8 cellular contexts compared by ENCODE assay signal in genomic region chr5:151078490-151079262, GRCh38. TPM values are rescaled to one million over a fixed set of nuclear protein-coding genes. Genes with fewer than 3 reads are reported as not detected.
DNase-seq lines count a peak whose midpoint lies in the region; ATAC-seq and TF ChIP-seq lines count a peak whose summit lies in the region.

No MANE protein-coding gene starts in this region.

- H2AFZ ChIP-seq in mammary epithelial cell (ENCODE audit: low read depth, low read length): no peak overlapping the region

- dilution Hi-C loops in mammary epithelial cell (cut with HindIII; ENCODE audit: low sequenced_read_pairs): loop anchor here (25.0 kb wide), 1 partner anchor 534 kb away; no protein-coding TSS in a partner anchor

- CTCF ChIA-PET in mammary epithelial cell (lab: Charles Lee; ENCODE audit: low non-redundant PET): no interaction called here

- no peaks in the 10 kb centered on the region for H3K9me3 Mint-ChIP-seq in T-helper 2 cell treated with Interferon-gamma antibody and Interleukin-4, amounts not matched to agents 5 μg/mL and 100 μg/mL, for 36 hours

- 96% methylated on average over 16 of the region's 16 CpGs for WGBS in mammary epithelial cell (ENCODE audit: low coverage, missing lambda C conversion rate)

- H3K9me3 ChIP-seq in mammary epithelial cell (replicated peaks; ENCODE audit: insufficient read depth, low read length): no peaks in the 10 kb centered on the region

- H3K27me3 ChIP-seq in mammary epithelial cell (ENCODE audit: insufficient read depth, low read length): no peaks in the 10 kb centered on the region

- H3K4me1 Mint-ChIP-seq in T-helper 2 cell treated with Interferon-gamma antibody and Interleukin-4, amounts not matched to agents 5 μg/mL and 100 μg/mL, for 36 hours (ENCODE audit: low read depth): peaks cover 62% of the 10 kb centered on the region

- H4K20me1 ChIP-seq in mammary epithelial cell (ENCODE audit: insufficient read depth, low read length): no peaks in the 10 kb centered on the region

- DNase-seq in T-helper 2 cell treated with Interferon-gamma antibody and Interleukin-4, amounts not matched to agents 5 μg/mL and 100 μg/mL, for 36 hours (ENCODE audit: low spot score): peak; percentile 82
- no peak for DNase-seq in mammary epithelial cell
- DNase-seq in stimulated activated CD4-positive, alpha-beta T cell treated with anti-CD3 and anti-CD28 coated beads, Interleukin-12 subunit alpha, Interleukin-12 subunit beta, amount 100 ng/mL, for 48 hours (ENCODE audit: low read depth in 2 of 3, low spot score in 1 of 3): peak; percentile 63 to 75 (median 70)
- DNase-seq in NCI-H2107 treated with DMSO at 0.1 percent for 48 hours (lab: John Stamatoyannopoulos, UW; ENCODE audit: unreplicated experiment): no peak
- DNase-seq in COR-L47 (lab: John Stamatoyannopoulos, UW): no peak
- no peak for DNase-seq in HCEC 1CT

- peak; percentile 57 for ATAC-seq in GM18502 (IDR thresholded peaks at IDR 0.05; ENCODE audit: poor library complexity, unreplicated experiment)
- peak; percentile 36 for ATAC-seq in HG02763 (IDR thresholded peaks at IDR 0.05; ENCODE audit: unreplicated experiment)

- no peaks in the 10 kb centered on the region for H3K27me3 Mint-ChIP-seq in T-helper 2 cell treated with Interferon-gamma antibody and Interleukin-4, amounts not matched to agents 5 μg/mL and 100 μg/mL, for 36 hours (ENCODE audit: low read depth)

- H3K36me3 ChIP-seq in mammary epithelial cell (ENCODE audit: insufficient read depth, low read length): peaks cover 8% of the 10 kb centered on the region

- in situ Hi-C loops in mammary epithelial cell (cut with MboI; ENCODE audit: low sequenced_read_pairs in 2 of 2): no loop called here

- H3K4me1 ChIP-seq in mammary epithelial cell (ENCODE audit: insufficient read depth, low read length): peaks cover 57% of the 10 kb centered on the region

- H3K27ac ChIP-seq in mammary epithelial cell (ENCODE audit: insufficient read depth, low read depth, low read length): peak overlapping the region; percentile 99

- intact Hi-C loops in mammary epithelial cell (cut with micrococcal nuclease): no loop called here

- H3K4me3 Mint-ChIP-seq in T-helper 2 cell treated with Interferon-gamma antibody and Interleukin-4, amounts not matched to agents 5 μg/mL and 100 μg/mL, for 36 hours: peak overlapping the region; percentile 89

- TF ChIP-seq CTCF in mammary epithelial cell (conservative IDR thresholded peaks at IDR 0.05 in 1 of 2, IDR thresholded peaks at IDR 0.05 in 1 of 2; ENCODE audit: extremely low read depth in 1 of 2, insufficient read depth in 1 of 2, low read depth in 1 of 2, low read length in 2 of 2): no peak

- H3K27ac Mint-ChIP-seq in T-helper 2 cell treated with Interferon-gamma antibody and Interleukin-4, amounts not matched to agents 5 μg/mL and 100 μg/mL, for 36 hours: peak overlapping the region; percentile 93

- H3K36me3 Mint-ChIP-seq in T-helper 2 cell treated with Interferon-gamma antibody and Interleukin-4, amounts not matched to agents 5 μg/mL and 100 μg/mL, for 36 hours (ENCODE audit: low read depth): peaks cover 58% of the 10 kb centered on the region

- peak overlapping the region; percentile 72 for H3K4me2 ChIP-seq in mammary epithelial cell (ENCODE audit: insufficient read depth, low read depth, low read length)

- peaks cover 81% of the 10 kb centered on the region for H3K79me2 ChIP-seq in mammary epithelial cell (ENCODE audit: insufficient read depth, low read length)

- no TSS peak for BruUV-seq in mammary epithelial cell (replicated peaks; lab: Mats Ljungman, UMichigan)

- no peak overlapping the region for H3K9ac ChIP-seq in mammary epithelial cell (ENCODE audit: insufficient read depth, low read length)

- no peak overlapping the region for H3K4me3 ChIP-seq in mammary epithelial cell (replicated peaks in 1 of 3; ENCODE audit: insufficient read depth in 1 of 3, low read depth in 2 of 3, low read length in 3 of 3)

RNA-seq across cellular contexts. Expression of gene TNIP1, which starts 2.2 kb away (rescaled TPM):
- total RNA-seq in mammary epithelial cell: 100 to 1,000 TPM in 1 of 2 donors, 10 to 100 TPM in 1; 74.3 to 247 TPM
- polyA plus RNA-seq in mammary epithelial cell: 118 TPM
- 137 TPM for polyA minus RNA-seq in mammary epithelial cell

RNA-seq across cellular contexts. Expression of gene GPX3, which starts 58.3 kb away (rescaled TPM):
- 1 to 10 TPM in 1 of 2 donors, not detected in 1; 2.7 TPM for total RNA-seq in mammary epithelial cell
- 2.5 TPM for polyA plus RNA-seq in mammary epithelial cell
- not detected for polyA minus RNA-seq in mammary epithelial cell

Comparison
In these comparisons a context has a peak if more than half of its experiments do, and no peak if none do; other contexts are left out.
1. DNase-seq: peak in T-helper 2 cell treated with Interferon-gamma antibody and Interleukin-4, amounts not matched to agents 5 μg/mL and 100 μg/mL, for 36 hours (single experiment) and stimulated activated CD4-positive, alpha-beta T cell treated with anti-CD3 and anti-CD28 coated beads, Interleukin-12 subunit alpha, Interleukin-12 subunit beta, amount 100 ng/mL, for 48 hours (3 of 3); none in mammary epithelial cell (single experiment), NCI-H2107 treated with DMSO at 0.1 percent for 48 hours (single experiment), COR-L47 (single experiment) and HCEC 1CT (single experiment).